In genomic region chr10:92377962-92378361, GRCh38 we compare ENCODE assay signal across 26 cellular contexts.
A peak's percentile ranks its signal among the peaks of the same experiment; 100 is the strongest.
DNase-seq lines count a peak whose midpoint lies in the region; ATAC-seq, FAIRE-seq and TF ChIP-seq lines count a peak whose summit lies in the region.
"Had no signal": no experiment of that assay in that cellular context is flagged by ENCODE, and none has a peak within 500 bp of the region (broad histone marks: within the 10 kb centered on the region; RNA-seq: fewer than 3 reads in every experiment).

No MANE protein-coding gene starts in this region.

- no peaks in the 10 kb centered on the region for H3K9me3 ChIP-seq in GM12878 (replicated peaks; ENCODE audit: control insufficient read depth, insufficient read depth, low read length)
- H3K9me3 ChIP-seq: BE2C, BLaER1 had no signal

- no peak overlapping the region for H2BK5ac ChIP-seq in mesendoderm (ENCODE audit: low read length)

- BruUV-seq in GM12878 (replicated peaks; lab: Mats Ljungman, UMichigan) = no TSS peak

- H3K27me3 ChIP-seq in GM12878 (replicated peaks in 1 of 2; ENCODE audit: control insufficient read depth in 2 of 2, insufficient read depth in 2 of 2, low read length in 1 of 2) = no peaks in the 10 kb centered on the region; a peak in 1 of 4 replicates
- H3K27me3 ChIP-seq in mesendoderm (ENCODE audit: insufficient read depth, low read length, poor library complexity) = no peaks in the 10 kb centered on the region
- H3K27me3 ChIP-seq: BE2C, BLaER1 had no signal

- H3K4me2 ChIP-seq in GM12878 (ENCODE audit: control insufficient read depth, insufficient read depth) (no peak overlapping the region), mesendoderm (ENCODE audit: low read length) (no peak overlapping the region)
- H3K4me2 ChIP-seq: BLaER1 had no signal

- H3K4ac ChIP-seq in mesendoderm (ENCODE audit: low read depth, low read length) = no peak overlapping the region

- H3K36me3 ChIP-seq in GM12878 (ENCODE audit: control insufficient read depth in 2 of 2, insufficient read depth in 2 of 2, low read length in 1 of 2) (no peaks in the 10 kb centered on the region), mesendoderm (ENCODE audit: control insufficient read depth, insufficient read depth, low read length) (no peaks in the 10 kb centered on the region)
- H3K36me3 ChIP-seq: BE2C, BLaER1 had no signal

- H3K79me2 ChIP-seq in GM12878 (ENCODE audit: control insufficient read depth, insufficient read depth, low read length) (no peaks in the 10 kb centered on the region), mesendoderm (ENCODE audit: control insufficient read depth, insufficient read depth, low read length) (no peaks in the 10 kb centered on the region)

- no peak for TF ChIP-seq RAD21 in GM12878 (IDR thresholded peaks at IDR 0.05; ENCODE audit: insufficient read depth, low read depth, low read length)

- no peak overlapping the region for H2AFZ ChIP-seq in GM12878 (ENCODE audit: control insufficient read depth, low read depth, low read length)

- SMC1A ChIA-PET in GM12878 (lab: Charles Lee; ENCODE audit: uncharacterized antibody, unreplicated experiment) = no interaction called here

- no peaks in the 10 kb centered on the region for H3K79me1 ChIP-seq in mesendoderm (ENCODE audit: low read length)

- no peak overlapping the region for H2BK15ac ChIP-seq in mesendoderm (replicated peaks; ENCODE audit: low read depth)

- TF ChIP-seq CTCF in GM12878 (IDR thresholded peaks at IDR 0.05 in 2 of 3, conservative IDR thresholded peaks at IDR 0.05 in 1 of 3; ENCODE audit: control insufficient read depth in 2 of 3, extremely low read depth in 1 of 3, insufficient read depth in 1 of 3, low read depth in 3 of 3, low read length in 3 of 3) = no peak

- H3K23ac ChIP-seq in mesendoderm (ENCODE audit: low read length) = no peak overlapping the region

- H3K56ac ChIP-seq in mesendoderm (ENCODE audit: low read length) = no peak overlapping the region

- H4K5ac ChIP-seq in mesendoderm (ENCODE audit: low read length) = no peak overlapping the region

- ATAC-seq in GM12878 = no peak
- no peak for ATAC-seq in GM21367 (IDR thresholded peaks at IDR 0.05; ENCODE audit: unreplicated experiment)
- no peak for ATAC-seq in left ventricle myocardium superior

- H2AK5ac ChIP-seq in mesendoderm (ENCODE audit: low read length) = no peak overlapping the region

- TF ChIP-seq POLR2A in GM12878 (IDR thresholded peaks at IDR 0.05; ENCODE audit: low read depth, low read length) = no peak

- H4K8ac ChIP-seq in mesendoderm (ENCODE audit: low read depth, low read length) = no peak overlapping the region

- H3K4me1 ChIP-seq in GM12878 (ENCODE audit: control insufficient read depth, insufficient read depth, low read length) = no peaks in the 10 kb centered on the region
- peaks cover 3% of the 10 kb centered on the region for H3K4me1 ChIP-seq in mesendoderm (ENCODE audit: control insufficient read depth, low read depth, low read length)
- H3K4me1 ChIP-seq: BLaER1 had no signal

- in situ Hi-C loops in GM12878 (cut with MboI) = no loop called here

- no peak for TF ChIP-seq EP300 in GM12878 (IDR thresholded peaks at IDR 0.05; ENCODE audit: borderline replicate concordance in 1 of 2, control insufficient read depth in 1 of 2, low read depth in 2 of 2, low read length in 2 of 2)

- peak overlapping the region; percentile 32 for H3K18ac ChIP-seq in mesendoderm (ENCODE audit: low read length)

- H3K27ac ChIP-seq in GM12878 (ENCODE audit: control insufficient read depth, insufficient read depth) (no peak overlapping the region), mesendoderm (ENCODE audit: low read depth, low read length) (no peak overlapping the region)
- H3K27ac ChIP-seq: BLaER1 had no signal

- H3K9ac ChIP-seq in GM12878 (ENCODE audit: control insufficient read depth, insufficient read depth, low read length) (no peak overlapping the region), mesendoderm (ENCODE audit: low read length) (no peak overlapping the region)
- H3K9ac ChIP-seq: BLaER1 had no signal

- FAIRE-seq in GM12878 (lab: Jason Lieb, UNC) = no peak
- FAIRE-seq: A204.1, GM12891, GM19239 had no signal

- no peaks in the 10 kb centered on the region for H4K20me1 ChIP-seq in GM12878 (ENCODE audit: control insufficient read depth, insufficient read depth)
- H4K20me1 ChIP-seq: BLaER1 had no signal

- POLR2A ChIA-PET in GM12878 (lab: Charles Lee) = no interaction called here

- H2BK120ac ChIP-seq in mesendoderm (ENCODE audit: low read depth, low read length) = no peak overlapping the region

- 7% methylated on average over 4 of the region's 4 CpGs for WGBS in GM12878 (ENCODE audit: insufficient coverage, insufficient replicate concordance, low lambda C conversion rate, missing lambda C conversion rate)
- no CpG with 5 or more reads among the region's 4 CpGs for WGBS in mesendoderm (ENCODE audit: extremely low coverage, insufficient coverage, low lambda C conversion rate)

- intact Hi-C loops in GM12878 (cut with micrococcal nuclease; ENCODE audit: unreplicated experiment) = no loop called here
- intact Hi-C loops in left ventricle myocardium superior (cut with micrococcal nuclease) = no loop called here

- CTCF ChIA-PET in GM12878 (lab: Yijun Ruan, JAX) = interaction anchor here (0.6 kb wide), 1 partner anchor 739 kb away, joined by 3 read pairs; no protein-coding TSS in a partner anchor

- peak; percentile 4 for DNase-seq in NK-92 treated with Interleukin-12 subunit alpha and Interleukin-12 subunit beta, amount 100 ng/mL, for 24 hours (lab: John Stamatoyannopoulos, UW)
- DNase-seq in NK-92 (lab: John Stamatoyannopoulos, UW; ENCODE audit: unreplicated experiment) (no peak), GM12878 (ENCODE audit: low read depth, low spot score) (no peak), mesendoderm (peak; percentile 68), left ventricle myocardium superior (no peak), MV-4-11 (lab: John Stamatoyannopoulos, UW) (no peak)
- DNase-seq: 8988T; ACHN; BE2C; C1 segment of cervical spinal cord; CD4-positive, alpha-beta memory T cell; CD4-positive, CD25-positive, alpha-beta regulatory T cell; CD8-positive, alpha-beta memory T cell; COR-L47; DMS 273 treated with DMSO at 0.1 percent for 48 hours; DMS153; DMS53; DMS79; DND-41; EL; GDM1 had no signal

- H3K4me3 ChIP-seq in GM12878 = no peak overlapping the region
- H3K4me3 ChIP-seq in mesendoderm (ENCODE audit: low read length) = no peak overlapping the region
- H3K4me3 ChIP-seq: BLaER1 had no signal

- RAD21 ChIA-PET in GM12878 (lab: Charles Lee; ENCODE audit: unreplicated experiment) = no interaction called here

TF ChIP-seq in GM12878, 131 proteins besides CTCF, POLR2A, EP300 and RAD21:
- TF ChIP-seq CBX3 (IDR thresholded peaks at IDR 0.05; ENCODE audit: borderline replicate concordance, low read depth) (no peak), WRNIP1 (IDR thresholded peaks at IDR 0.05; ENCODE audit: borderline replicate concordance, low read depth, low read length) (no peak), MTA2 (IDR thresholded peaks at IDR 0.05; ENCODE audit: low read depth) (peak; percentile 30; the same call in 1 of the 2 replicates), NR2C2 (IDR thresholded peaks at IDR 0.05; ENCODE audit: borderline replicate concordance, control insufficient read depth, insufficient read length, low read depth) (no peak), ZNF622 (IDR thresholded peaks at IDR 0.05) (no peak), ZZZ3 (IDR thresholded peaks at IDR 0.05; ENCODE audit: control insufficient read depth, insufficient read length, low read depth) (no peak), SREBF2 (IDR thresholded peaks at IDR 0.05; ENCODE audit: low read length) (no peak), SRF (IDR thresholded peaks at IDR 0.05; ENCODE audit: low read depth in 2 of 2, low read length in 2 of 2) (no peak), POLR2AphosphoS5 (IDR thresholded peaks at IDR 0.05; ENCODE audit: low read length) (no peak), MTA3 (IDR thresholded peaks at IDR 0.05; ENCODE audit: borderline replicate concordance, low read length) (no peak), HDAC2 (IDR thresholded peaks at IDR 0.05) (no peak), ZNF384 (IDR thresholded peaks at IDR 0.05; ENCODE audit: borderline replicate concordance, low read depth, low read length) (peak; percentile 66; the same call in 1 of the 2 replicates), HDAC6 (IDR thresholded peaks at IDR 0.05; ENCODE audit: unreplicated experiment) (no peak), ZBED1 (IDR thresholded peaks at IDR 0.05; ENCODE audit: borderline replicate concordance) (no peak)

Comparison
In these comparisons a context has a peak if more than half of its experiments do, and no peak if none do; other contexts are left out.
1. DNase-seq: peak in NK-92 treated with Interleukin-12 subunit alpha and Interleukin-12 subunit beta, amount 100 ng/mL, for 24 hours (single experiment) and mesendoderm (single experiment); none in NK-92 (single experiment), GM12878 (single experiment), left ventricle myocardium superior (single experiment) and MV-4-11 (single experiment).